ENCODE assay signal across 8 cellular contexts in the genomic region with DNA sequence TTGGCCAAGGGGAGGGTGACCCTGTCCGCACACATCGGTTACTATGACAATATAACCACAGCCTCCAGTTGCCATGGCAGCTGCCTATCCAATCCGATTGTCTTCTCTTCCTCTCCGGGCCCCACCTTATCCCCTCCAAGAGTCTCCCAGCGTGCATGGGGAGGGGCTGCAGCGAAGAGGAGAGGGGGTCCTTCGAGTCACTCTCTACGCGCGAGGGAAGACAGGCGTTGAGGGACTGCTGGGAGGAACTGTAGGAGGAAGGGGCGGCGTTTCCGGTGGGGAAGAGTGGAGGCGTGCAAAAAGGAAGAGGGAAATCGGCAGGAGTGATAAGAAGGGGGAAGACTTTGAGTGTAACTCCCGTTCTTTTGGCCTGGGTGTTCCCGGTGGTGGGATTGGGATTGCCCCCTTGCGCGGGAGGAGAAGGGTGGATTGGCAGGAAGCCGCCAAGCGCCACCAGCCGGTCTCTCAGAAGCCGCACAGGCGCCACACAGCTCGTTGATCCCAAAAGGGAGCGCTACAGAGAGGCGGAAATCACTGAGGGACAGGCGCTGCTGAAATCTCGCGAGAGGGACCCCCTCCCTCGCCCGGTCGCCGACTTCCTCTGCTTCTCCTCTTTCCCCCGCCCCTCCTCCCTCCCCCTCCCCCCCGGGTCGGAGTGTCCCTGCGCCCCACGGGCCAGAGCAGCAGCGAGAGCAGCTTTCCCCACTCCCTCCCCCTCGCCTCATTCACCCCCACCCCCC. TPM values are rescaled to one million over a fixed set of nuclear protein-coding genes. Genes with fewer than 3 reads are reported as not detected.
A peak's percentile ranks its signal among the peaks of the same experiment; 100 is the strongest.
DNase-seq lines count a peak whose midpoint lies in the region; ATAC-seq and TF ChIP-seq lines count a peak whose summit lies in the region.

No MANE protein-coding gene starts in this region.

- H3K27ac ChIP-seq in RWPE1, result peak overlapping the region; percentile 97

- no peaks in the 10 kb centered on the region for H3K9me3 Mint-ChIP-seq in natural killer cell

- DNase-seq in Daoy (ENCODE audit: low read depth) (peak; percentile 98), H4 (ENCODE audit: low spot score) (peak; percentile 98), LoVo (ENCODE audit: low spot score) (peak; percentile 92), RWPE1 (ENCODE audit: low spot score) (peak; percentile 94), fibroblast of peridontal ligament (ENCODE audit: extremely low read depth) (peak; percentile 97), natural killer cell (peak; percentile 90)
- peak; percentile 98 for DNase-seq in activated T-helper 9 cell treated with anti-CD3 and anti-CD28 coated beads, Interleukin-2, amount 50 U/mL, for 16 hours (ENCODE audit: low read depth)
- peak; percentile 95 to 100 (median 97) for DNase-seq in stimulated activated naive CD4-positive, alpha-beta T cell (lab: John Stamatoyannopoulos, UW)

- TF ChIP-seq CTCF in RWPE1 (conservative IDR thresholded peaks at IDR 0.05; ENCODE audit: low read depth) (no peak), natural killer cell (IDR thresholded peaks at IDR 0.05) (no peak)

- intact Hi-C loops in natural killer cell (cut with micrococcal nuclease), result loop anchor here (2.0 to 10.0 kb wide), 5 partner anchors 40 to 917 kb away; a partner anchor contains a TSS

- H3K27ac Mint-ChIP-seq in natural killer cell, result peak overlapping the region; percentile 98 to 99

- H3K36me3 Mint-ChIP-seq in natural killer cell, result no peaks in the 10 kb centered on the region

- H3K4me1 Mint-ChIP-seq in natural killer cell, result peaks cover 23 to 35% of the 10 kb centered on the region in 2 donors

- peak overlapping the region; percentile 98 for H3K4me3 Mint-ChIP-seq in natural killer cell

- CTCF ChIA-PET in RWPE1 (lab: Yijun Ruan, JAX), result no interaction called here

- ATAC-seq in natural killer cell, result peak; percentile 68 to 88 (median 74)

- POLR2A ChIA-PET in RWPE1 (lab: Yijun Ruan, JAX; ENCODE audit: low non-redundant PET), result no interaction called here

- H3K27me3 Mint-ChIP-seq in natural killer cell (ENCODE audit: low read depth in 2 of 2), result peaks cover 0 to 7% of the 10 kb centered on the region in 2 donors

RNA-seq across cellular contexts. Expression of a gene that starts 0.4 kb away (rescaled TPM):
- total RNA-seq in Daoy (2014; rRNA removed; shearing (Covaris generic)), result 14.9 and 24.1 TPM in 2 replicates
- 19.5 and 30.5 TPM in 2 replicates for total RNA-seq in H4 (2014; rRNA removed; shearing (Covaris generic))
- total RNA-seq in natural killer cell, result 10 to 100 TPM; 56.5 to 78.5 (median 75.6) TPM

RNA-seq across cellular contexts. Expression of a gene that starts 53.7 kb away (rescaled TPM):
- 3.0 and 3.6 TPM in 2 replicates for total RNA-seq in Daoy (2014; rRNA removed; shearing (Covaris generic))
- total RNA-seq in H4 (2014; rRNA removed; shearing (Covaris generic)), result 0.14 and 1.4 TPM in 2 replicates
- total RNA-seq in natural killer cell, result not detected

Comparison
In these comparisons a context has a peak if more than half of its experiments do, and no peak if none do; other contexts are left out.
1. Peak in every context shown above with its lines: DNase-seq, ATAC-seq and H3K27ac ChIP-seq.